24 cellular contexts compared by ENCODE assay signal in the genomic region with DNA sequence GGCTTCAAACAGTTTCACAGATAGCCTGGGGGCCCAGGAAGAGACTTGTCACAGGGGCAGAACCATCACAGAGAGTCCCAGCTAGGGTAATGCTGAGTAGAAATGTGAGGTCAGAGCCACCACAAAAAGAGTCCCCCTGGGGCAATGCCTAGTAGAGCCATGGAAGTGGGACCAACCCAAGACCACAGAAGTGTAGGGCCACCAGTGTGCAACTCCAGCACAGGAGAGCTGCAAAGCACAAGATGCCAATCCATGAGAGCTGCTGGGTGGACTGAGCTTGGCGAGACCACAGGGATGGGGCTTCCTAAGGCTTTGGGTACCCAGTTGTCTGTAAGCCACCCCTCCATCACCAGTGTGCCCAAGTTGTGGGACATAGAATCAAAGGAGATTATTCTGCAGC.
A peak's percentile ranks its signal among the peaks of the same experiment; 100 is the strongest.
DNase-seq lines count a peak whose midpoint lies in the region; ATAC-seq and TF ChIP-seq lines count a peak whose summit lies in the region.
"Had no signal": no experiment of that assay in that cellular context is flagged by ENCODE, and none has a peak within 500 bp of the region (broad histone marks: within the 10 kb centered on the region; RNA-seq: fewer than 3 reads in every experiment).

No MANE protein-coding gene starts in this region.

- peaks cover 34% of the 10 kb centered on the region for H3F3A ChIP-seq in neural progenitor cell (ENCODE audit: low read depth)

- TF ChIP-seq EP300 in upper lobe of left lung (IDR thresholded peaks at IDR 0.05) = no peak

- peaks cover 49% of the 10 kb centered on the region for H3K4me1 ChIP-seq in neural progenitor cell
- H3K4me1 ChIP-seq in upper lobe of left lung = no peaks in the 10 kb centered on the region
- H3K4me1 ChIP-seq: A549; BE2C; BLaER1 treated with 17β-estradiol and CSF1 and Interleukin-3, amounts not matched to agents 10 nM and 100 nM had no signal

- TF ChIP-seq CTCF in neural progenitor cell (IDR thresholded peaks at IDR 0.05) (no peak), upper lobe of left lung (IDR thresholded peaks at IDR 0.05) (no peak)

- TF ChIP-seq POLR2A in upper lobe of left lung (IDR thresholded peaks at IDR 0.05) = no peak

- H3K36me3 Mint-ChIP-seq in activated T-helper 17 cell treated with anti-CD3 and anti-CD28 coated beads, Interleukin-2, amount 50 U/mL, for 72 hours (ENCODE audit: low read depth) = no peaks in the 10 kb centered on the region
- H3K36me3 Mint-ChIP-seq in neural progenitor cell = peaks cover 2% of the 10 kb centered on the region
- no peaks in the 10 kb centered on the region for H3K36me3 Mint-ChIP-seq in stimulated activated effector memory CD8-positive, alpha-beta T cell treated with anti-CD3 and anti-CD28 coated beads, Interleukin-12 subunit alpha, Interleukin-12 subunit beta, amount 100 ng/mL, for 72 hours
- H3K36me3 Mint-ChIP-seq: CD14-positive monocyte had no signal

- H3K36me3 ChIP-seq in neural progenitor cell (no peaks in the 10 kb centered on the region), upper lobe of left lung (no peaks in the 10 kb centered on the region)
- H3K36me3 ChIP-seq: BE2C; BLaER1 treated with 17β-estradiol and CSF1 and Interleukin-3, amounts not matched to agents 10 nM and 100 nM had no signal

- H3K4me1 Mint-ChIP-seq in activated T-helper 17 cell treated with anti-CD3 and anti-CD28 coated beads, Interleukin-2, amount 50 U/mL, for 72 hours = no peaks in the 10 kb centered on the region
- peaks cover 68% of the 10 kb centered on the region for H3K4me1 Mint-ChIP-seq in neural progenitor cell
- no peaks in the 10 kb centered on the region for H3K4me1 Mint-ChIP-seq in stimulated activated effector memory CD8-positive, alpha-beta T cell treated with anti-CD3 and anti-CD28 coated beads, Interleukin-12 subunit alpha, Interleukin-12 subunit beta, amount 100 ng/mL, for 72 hours
- H3K4me1 Mint-ChIP-seq: CD14-positive monocyte; CD8-positive, alpha-beta memory T cell had no signal

- WGBS in upper lobe of left lung, 2 donors = 87 to 100% methylated on average over 1 of the region's 1 CpG

- no peak overlapping the region for H3K9ac ChIP-seq in neural progenitor cell
- H3K9ac ChIP-seq: BLaER1 treated with 17β-estradiol and CSF1 and Interleukin-3, amounts not matched to agents 10 nM and 100 nM; GM23248 had no signal

- no peaks in the 10 kb centered on the region for H3K27me3 ChIP-seq in neural progenitor cell
- H3K27me3 ChIP-seq in upper lobe of left lung = no peaks in the 10 kb centered on the region
- H3K27me3 ChIP-seq: BE2C; BLaER1 treated with 17β-estradiol and CSF1 and Interleukin-3, amounts not matched to agents 10 nM and 100 nM had no signal

- peak; percentile 19 for ATAC-seq in activated T-helper 17 cell treated with anti-CD3 and anti-CD28 coated beads, Interleukin-2, amount 50 U/mL, for 72 hours (replicated peaks)
- ATAC-seq in stimulated activated effector memory CD8-positive, alpha-beta T cell treated with anti-CD3 and anti-CD28 coated beads, Interleukin-12 subunit alpha, Interleukin-12 subunit beta, amount 100 ng/mL, for 72 hours = peak; percentile 36
- no peak for ATAC-seq in upper lobe of left lung (ENCODE audit: low FRiP score in 2 of 2)
- ATAC-seq: A549, GM12878 had no signal

- no peaks in the 10 kb centered on the region for H3K9me3 Mint-ChIP-seq in activated T-helper 17 cell treated with anti-CD3 and anti-CD28 coated beads, Interleukin-2, amount 50 U/mL, for 72 hours
- peaks cover 2% of the 10 kb centered on the region for H3K9me3 Mint-ChIP-seq in neural progenitor cell
- no peaks in the 10 kb centered on the region for H3K9me3 Mint-ChIP-seq in stimulated activated effector memory CD8-positive, alpha-beta T cell treated with anti-CD3 and anti-CD28 coated beads, Interleukin-12 subunit alpha, Interleukin-12 subunit beta, amount 100 ng/mL, for 72 hours
- H3K9me3 Mint-ChIP-seq: CD4-positive, alpha-beta T cell had no signal

- H3K9me3 ChIP-seq in neural progenitor cell (ENCODE audit: low read depth) (no peaks in the 10 kb centered on the region), upper lobe of left lung (no peaks in the 10 kb centered on the region)
- H3K9me3 ChIP-seq: A549; BE2C; BLaER1 treated with 17β-estradiol and CSF1 and Interleukin-3, amounts not matched to agents 10 nM and 100 nM had no signal

- peaks cover 17% of the 10 kb centered on the region for H3K27me3 Mint-ChIP-seq in activated T-helper 17 cell treated with anti-CD3 and anti-CD28 coated beads, Interleukin-2, amount 50 U/mL, for 72 hours
- no peaks in the 10 kb centered on the region for H3K27me3 Mint-ChIP-seq in neural progenitor cell (ENCODE audit: insufficient read depth, low read depth)

- no peak overlapping the region for H2AFZ ChIP-seq in neural progenitor cell (replicated peaks)
- H2AFZ ChIP-seq: GM23248 had no signal

- H3K4me3 ChIP-seq in neural progenitor cell (no peak overlapping the region), upper lobe of left lung (no peak overlapping the region)
- H3K4me3 ChIP-seq: A549; BLaER1 treated with 17β-estradiol and CSF1 and Interleukin-3, amounts not matched to agents 10 nM and 100 nM; GM12878; GM23248 had no signal

- H3K4me3 Mint-ChIP-seq in activated T-helper 17 cell treated with anti-CD3 and anti-CD28 coated beads, Interleukin-2, amount 50 U/mL, for 72 hours = no peak overlapping the region
- no peak overlapping the region for H3K4me3 Mint-ChIP-seq in neural progenitor cell
- no peak overlapping the region for H3K4me3 Mint-ChIP-seq in stimulated activated effector memory CD8-positive, alpha-beta T cell treated with anti-CD3 and anti-CD28 coated beads, Interleukin-12 subunit alpha, Interleukin-12 subunit beta, amount 100 ng/mL, for 72 hours
- H3K4me3 Mint-ChIP-seq: CD14-positive monocyte; CD4-positive, alpha-beta T cell; CD8-positive, alpha-beta memory T cell had no signal

- H3K79me2 ChIP-seq in neural progenitor cell (ENCODE audit: low read depth) = no peaks in the 10 kb centered on the region

- no peaks in the 10 kb centered on the region for H4K20me1 ChIP-seq in neural progenitor cell (ENCODE audit: low read depth)
- H4K20me1 ChIP-seq: BLaER1 treated with 17β-estradiol and CSF1 and Interleukin-3, amounts not matched to agents 10 nM and 100 nM had no signal

- no peak overlapping the region for H3K27ac Mint-ChIP-seq in activated T-helper 17 cell treated with anti-CD3 and anti-CD28 coated beads, Interleukin-2, amount 50 U/mL, for 72 hours
- peak overlapping the region; percentile 73 for H3K27ac Mint-ChIP-seq in neural progenitor cell
- no peak overlapping the region for H3K27ac Mint-ChIP-seq in stimulated activated effector memory CD8-positive, alpha-beta T cell treated with anti-CD3 and anti-CD28 coated beads, Interleukin-12 subunit alpha, Interleukin-12 subunit beta, amount 100 ng/mL, for 72 hours
- H3K27ac Mint-ChIP-seq: CD14-positive monocyte; CD4-positive, alpha-beta T cell; CD8-positive, alpha-beta memory T cell had no signal

- no peak overlapping the region for H3K4me2 ChIP-seq in neural progenitor cell
- H3K4me2 ChIP-seq: A549; BLaER1 treated with 17β-estradiol and CSF1 and Interleukin-3, amounts not matched to agents 10 nM and 100 nM had no signal

- H3K27ac ChIP-seq in neural progenitor cell (no peak overlapping the region), upper lobe of left lung (no peak overlapping the region)
- H3K27ac ChIP-seq: A549; BLaER1 treated with 17β-estradiol and CSF1 and Interleukin-3, amounts not matched to agents 10 nM and 100 nM; GM23248 had no signal

- peak; percentile 18 for DNase-seq in M059J (ENCODE audit: low read depth)
- no peak for DNase-seq in neural progenitor cell (ENCODE audit: low spot score)
- DNase-seq in stimulated activated effector memory CD8-positive, alpha-beta T cell treated with anti-CD3 and anti-CD28 coated beads, Interleukin-12 subunit alpha, Interleukin-12 subunit beta, amount 100 ng/mL, for 72 hours (ENCODE audit: low spot score in 2 of 2) = no peak
- no peak for DNase-seq in upper lobe of left lung
- no peak for DNase-seq in cerebellar cortex (ENCODE audit: low spot score)
- no peak for DNase-seq in germinal center (ENCODE audit: low spot score)
- DNase-seq: 8988T; ACHN; AML-193; BE2C; CD4-positive, alpha-beta T cell; CD8-positive, alpha-beta memory T cell; DMS 273 treated with DMSO at 0.1 percent for 48 hours; DMS79; EL; GDM1; GM23248; H7; HCEC 1CT had no signal

Comparison
In these comparisons a context has a peak if more than half of its experiments do, and no peak if none do; other contexts are left out.
1. ATAC-seq: peak in activated T-helper 17 cell treated with anti-CD3 and anti-CD28 coated beads, Interleukin-2, amount 50 U/mL, for 72 hours (single experiment) and stimulated activated effector memory CD8-positive, alpha-beta T cell treated with anti-CD3 and anti-CD28 coated beads, Interleukin-12 subunit alpha, Interleukin-12 subunit beta, amount 100 ng/mL, for 72 hours (single experiment); none in upper lobe of left lung (0 of 2).